ENCODE assay signal across 10 cellular contexts in genomic region chr20:44745122-44745521, GRCh38. TPM values are rescaled to one million over a fixed set of nuclear protein-coding genes. Genes with fewer than 3 reads are reported as not detected.
DNase-seq lines count a peak whose midpoint lies in the region; ATAC-seq and TF ChIP-seq lines count a peak whose summit lies in the region.
"Had no signal": no experiment of that assay in that cellular context is flagged by ENCODE, and none has a peak within 500 bp of the region (broad histone marks: within the 10 kb centered on the region; RNA-seq: fewer than 3 reads in every experiment).

No MANE protein-coding gene starts in this region.

- DNase-seq in MCF 10A (ENCODE audit: unreplicated experiment) (no peak), mammary epithelial cell (no peak), vagina (ENCODE audit: extremely low spot score in 2 of 2) (no peak), NAMALWA (ENCODE audit: low spot score) (no peak)
- DNase-seq in activated naive CD8-positive, alpha-beta T cell treated with anti-CD3 and anti-CD28 coated beads, Interleukin-2, amount 50 U/mL, for 24 hours, result no peak
- no peak for DNase-seq in naive thymus-derived CD4-positive, alpha-beta T cell
- DNase-seq: NCI-H1694 had no signal

- 88% methylated on average over 4 of the region's 4 CpGs for WGBS in mammary epithelial cell (ENCODE audit: low coverage, missing lambda C conversion rate)

- CTCF ChIA-PET in MCF 10A (lab: Yijun Ruan, JAX) (interaction anchor here (0.7 to 5.8 kb wide), 3 partner anchors 7 to 123 kb away, joined by 3 to 102 read pairs (median 4); no protein-coding TSS in a partner anchor), mammary epithelial cell (lab: Charles Lee; ENCODE audit: low non-redundant PET) (no interaction called here)
- CTCF ChIA-PET in naive thymus-derived CD4-positive, alpha-beta T cell (lab: Charles Lee), result no interaction called here

- H4K20me1 ChIP-seq in mammary epithelial cell (ENCODE audit: insufficient read depth, low read length), result no peaks in the 10 kb centered on the region

- no peak overlapping the region for H3K4me3 ChIP-seq in mammary epithelial cell (replicated peaks in 1 of 3; ENCODE audit: insufficient read depth in 1 of 3, low read depth in 2 of 3, low read length in 3 of 3)
- H3K4me3 ChIP-seq in naive thymus-derived CD4-positive, alpha-beta T cell (ENCODE audit: low read length), result no peak overlapping the region
- peak overlapping the region; percentile 49 to 58 for H3K4me3 ChIP-seq in vagina

- H3K4me3 Mint-ChIP-seq in MCF 10A (ENCODE audit: unreplicated experiment), result peak overlapping the region; percentile 39
- peak overlapping the region; percentile 59 for H3K4me3 Mint-ChIP-seq in activated naive CD8-positive, alpha-beta T cell treated with anti-CD3 and anti-CD28 coated beads, Interleukin-2, amount 50 U/mL, for 24 hours
- peak overlapping the region; percentile 8 to 88 (median 74) for H3K4me3 Mint-ChIP-seq in naive thymus-derived CD4-positive, alpha-beta T cell

- H2AFZ ChIP-seq in mammary epithelial cell (ENCODE audit: low read depth, low read length), result no peak overlapping the region

- H3K4me1 ChIP-seq in mammary epithelial cell (ENCODE audit: insufficient read depth, low read length), result peaks cover 18% of the 10 kb centered on the region
- peaks cover 0 to 6% of the 10 kb centered on the region in 2 donors for H3K4me1 ChIP-seq in naive thymus-derived CD4-positive, alpha-beta T cell (ENCODE audit: control insufficient read depth in 2 of 2, insufficient read depth in 2 of 2, low read length in 2 of 2)
- H3K4me1 ChIP-seq in vagina, result peaks cover 27% of the 10 kb centered on the region

- in situ Hi-C loops in mammary epithelial cell (cut with MboI; ENCODE audit: low sequenced_read_pairs in 2 of 2), result loop anchor here in 1 of 2 donors (10.0 kb wide), 1 partner anchor 120 kb away; no protein-coding TSS in a partner anchor

- H3K27ac ChIP-seq in mammary epithelial cell (ENCODE audit: insufficient read depth, low read depth, low read length) (no peak overlapping the region), vagina (peak overlapping the region; percentile 77)
- no peak overlapping the region for H3K27ac ChIP-seq in naive thymus-derived CD4-positive, alpha-beta T cell (ENCODE audit: low read depth, low read length)
- H3K27ac ChIP-seq: SJSA1 had no signal

- H3K4me1 Mint-ChIP-seq in MCF 10A (ENCODE audit: insufficient read depth, unreplicated experiment), result peaks cover 20% of the 10 kb centered on the region
- H3K4me1 Mint-ChIP-seq in activated naive CD8-positive, alpha-beta T cell treated with anti-CD3 and anti-CD28 coated beads, Interleukin-2, amount 50 U/mL, for 24 hours, result peaks cover 16% of the 10 kb centered on the region
- peaks cover 9 to 18% (median 16%) of the 10 kb centered on the region in 7 donors for H3K4me1 Mint-ChIP-seq in naive thymus-derived CD4-positive, alpha-beta T cell

- ATAC-seq in activated naive CD8-positive, alpha-beta T cell treated with anti-CD3 and anti-CD28 coated beads, Interleukin-2, amount 50 U/mL, for 24 hours, result no peak
- ATAC-seq in naive thymus-derived CD4-positive, alpha-beta T cell, result no peak
- ATAC-seq in HG02852 (IDR thresholded peaks at IDR 0.05; ENCODE audit: unreplicated experiment) (no peak), HG03520 (IDR thresholded peaks at IDR 0.05; ENCODE audit: unreplicated experiment) (no peak)

- dilution Hi-C loops in mammary epithelial cell (cut with HindIII; ENCODE audit: low sequenced_read_pairs), result no loop called here

- no peak for TF ChIP-seq CTCF in MCF 10A (IDR thresholded peaks at IDR 0.05; ENCODE audit: unreplicated experiment)
- no peak for TF ChIP-seq CTCF in mammary epithelial cell (conservative IDR thresholded peaks at IDR 0.05 in 1 of 2, IDR thresholded peaks at IDR 0.05 in 1 of 2; ENCODE audit: extremely low read depth in 1 of 2, insufficient read depth in 1 of 2, low read depth in 1 of 2, low read length in 2 of 2)
- no peak for TF ChIP-seq CTCF in vagina (IDR thresholded peaks at IDR 0.05)

- H3K36me3 ChIP-seq in mammary epithelial cell (ENCODE audit: insufficient read depth, low read length), result no peaks in the 10 kb centered on the region
- H3K36me3 ChIP-seq in naive thymus-derived CD4-positive, alpha-beta T cell (ENCODE audit: control insufficient read depth in 2 of 3, insufficient read depth in 3 of 3, low read length in 3 of 3), result no peaks in the 10 kb centered on the region
- no peaks in the 10 kb centered on the region for H3K36me3 ChIP-seq in vagina
- H3K36me3 ChIP-seq: SJSA1 had no signal

- H3K27me3 Mint-ChIP-seq in MCF 10A (ENCODE audit: insufficient read depth, unreplicated experiment), result peaks cover 60% of the 10 kb centered on the region
- peaks cover 32% of the 10 kb centered on the region for H3K27me3 Mint-ChIP-seq in activated naive CD8-positive, alpha-beta T cell treated with anti-CD3 and anti-CD28 coated beads, Interleukin-2, amount 50 U/mL, for 24 hours
- peaks cover 10 to 43% (median 31%) of the 10 kb centered on the region in 5 donors for H3K27me3 Mint-ChIP-seq in naive thymus-derived CD4-positive, alpha-beta T cell

- no peak for TF ChIP-seq POLR2A in vagina (IDR thresholded peaks at IDR 0.05)

- no peak overlapping the region for H3K27ac Mint-ChIP-seq in MCF 10A (ENCODE audit: low read depth, unreplicated experiment)
- H3K27ac Mint-ChIP-seq in activated naive CD8-positive, alpha-beta T cell treated with anti-CD3 and anti-CD28 coated beads, Interleukin-2, amount 50 U/mL, for 24 hours, result peak overlapping the region; percentile 77
- peak overlapping the region in 2 of 9 donors; percentile 34 to 64 for H3K27ac Mint-ChIP-seq in naive thymus-derived CD4-positive, alpha-beta T cell

- H3K27me3 ChIP-seq in mammary epithelial cell (ENCODE audit: insufficient read depth, low read length), result peaks cover 7% of the 10 kb centered on the region
- peaks cover 0 to 4% of the 10 kb centered on the region in 2 donors for H3K27me3 ChIP-seq in naive thymus-derived CD4-positive, alpha-beta T cell (ENCODE audit: control insufficient read depth in 2 of 2, insufficient read depth in 2 of 2, low read length in 2 of 2)
- no peaks in the 10 kb centered on the region for H3K27me3 ChIP-seq in vagina

- intact Hi-C loops in MCF 10A (cut with micrococcal nuclease), result no loop called here
- intact Hi-C loops in mammary epithelial cell (cut with micrococcal nuclease), result loop anchor here (10.0 kb wide), 1 partner anchor 350 kb away; no protein-coding TSS in a partner anchor
- intact Hi-C loops in naive thymus-derived CD4-positive, alpha-beta T cell (cut with micrococcal nuclease), result loop anchor here in 1 of 2 donors (5.0 kb wide), 2 partner anchors 58 to 547 kb away; no protein-coding TSS in a partner anchor
- intact Hi-C loops in vagina (cut with DNase I), result no loop called here

- POLR2A ChIA-PET in MCF 10A (lab: Yijun Ruan, JAX), result no interaction called here
- POLR2A ChIA-PET in naive thymus-derived CD4-positive, alpha-beta T cell (lab: Charles Lee), result no interaction called here

- no peaks in the 10 kb centered on the region for H3K9me3 ChIP-seq in mammary epithelial cell (replicated peaks; ENCODE audit: insufficient read depth, low read length)
- no peaks in the 10 kb centered on the region for H3K9me3 ChIP-seq in naive thymus-derived CD4-positive, alpha-beta T cell (ENCODE audit: control insufficient read depth in 2 of 3, low read length in 3 of 3)
- no peaks in the 10 kb centered on the region for H3K9me3 ChIP-seq in vagina
- H3K9me3 ChIP-seq: SJSA1 had no signal

- no peak overlapping the region for H3K4me2 ChIP-seq in mammary epithelial cell (ENCODE audit: insufficient read depth, low read depth, low read length)

- H3K36me3 Mint-ChIP-seq in MCF 10A (ENCODE audit: insufficient read depth, unreplicated experiment), result no peaks in the 10 kb centered on the region
- no peaks in the 10 kb centered on the region for H3K36me3 Mint-ChIP-seq in activated naive CD8-positive, alpha-beta T cell treated with anti-CD3 and anti-CD28 coated beads, Interleukin-2, amount 50 U/mL, for 24 hours (ENCODE audit: low read depth)
- H3K36me3 Mint-ChIP-seq in naive thymus-derived CD4-positive, alpha-beta T cell, result no peaks in the 10 kb centered on the region

- no peak overlapping the region for H3K9ac ChIP-seq in mammary epithelial cell (ENCODE audit: insufficient read depth, low read length)

- no peaks in the 10 kb centered on the region for H3K9me3 Mint-ChIP-seq in MCF 10A (ENCODE audit: unreplicated experiment)
- no peaks in the 10 kb centered on the region for H3K9me3 Mint-ChIP-seq in activated naive CD8-positive, alpha-beta T cell treated with anti-CD3 and anti-CD28 coated beads, Interleukin-2, amount 50 U/mL, for 24 hours
- H3K9me3 Mint-ChIP-seq in naive thymus-derived CD4-positive, alpha-beta T cell, result peaks cover 0 to 3% (median 0%) of the 10 kb centered on the region in 11 donors

- H3K79me2 ChIP-seq in mammary epithelial cell (ENCODE audit: insufficient read depth, low read length), result no peaks in the 10 kb centered on the region

- BruUV-seq in MCF 10A (replicated peaks; lab: Mats Ljungman, UMichigan) (no TSS peak), mammary epithelial cell (replicated peaks; lab: Mats Ljungman, UMichigan) (no TSS peak)

RNA-seq across cellular contexts. Expression of gene KCNK15, which starts 0.5 kb away (rescaled TPM):
- total RNA-seq in MCF 10A (2022) (0.93 and 1.4 TPM in 2 replicates), mammary epithelial cell (1 to 10 TPM in 1 of 2 donors, under 1 TPM in 1; 0.31 to 1.0 TPM), vagina (1.5 TPM)
- polyA plus RNA-seq in mammary epithelial cell, result 0.40 TPM
- not detected for polyA minus RNA-seq in mammary epithelial cell
- under 1 TPM in 1 of 5 experiments, not detected in 4; 0.19 TPM for total RNA-seq in naive thymus-derived CD4-positive, alpha-beta T cell
- not detected for polyA plus RNA-seq in naive thymus-derived CD4-positive, alpha-beta T cell
- total RNA-seq: SJSA1 had no signal

RNA-seq across cellular contexts. Expression of gene CCN5, which starts 30.0 kb away (rescaled TPM):
- 0.93 and 1.4 TPM in 2 replicates for total RNA-seq in MCF 10A (2022)
- total RNA-seq in mammary epithelial cell, result under 1 TPM in 1 of 2 donors, not detected in 1; 0.67 TPM
- polyA plus RNA-seq in mammary epithelial cell, result not detected
- not detected for polyA minus RNA-seq in mammary epithelial cell
- total RNA-seq in naive thymus-derived CD4-positive, alpha-beta T cell, result not detected
- polyA plus RNA-seq in naive thymus-derived CD4-positive, alpha-beta T cell, result not detected
- total RNA-seq in vagina, result 134 TPM
- total RNA-seq: SJSA1 had no signal

Comparison
In these comparisons a context has a peak if more than half of its experiments do, and no peak if none do; other contexts are left out.
1. H3K4me3 ChIP-seq: peak in vagina (2 of 2); none in mammary epithelial cell (0 of 3) and naive thymus-derived CD4-positive, alpha-beta T cell (single experiment).
2. RNA of gene CCN5, which starts 30.0 kb away (total RNA-seq): 134 TPM in vagina (single experiment); 0.93 to 1.4 TPM in MCF 10A, 0.67 TPM in mammary epithelial cell and not detected in naive thymus-derived CD4-positive, alpha-beta T cell; every median in the first group is over 10 times any median in the second.
3. Peak in every context shown above with its lines, with median percentiles within 50 percentile points of each other: H3K4me3 Mint-ChIP-seq.